ENCODE assay signal across 20 cellular contexts in the genomic region with DNA sequence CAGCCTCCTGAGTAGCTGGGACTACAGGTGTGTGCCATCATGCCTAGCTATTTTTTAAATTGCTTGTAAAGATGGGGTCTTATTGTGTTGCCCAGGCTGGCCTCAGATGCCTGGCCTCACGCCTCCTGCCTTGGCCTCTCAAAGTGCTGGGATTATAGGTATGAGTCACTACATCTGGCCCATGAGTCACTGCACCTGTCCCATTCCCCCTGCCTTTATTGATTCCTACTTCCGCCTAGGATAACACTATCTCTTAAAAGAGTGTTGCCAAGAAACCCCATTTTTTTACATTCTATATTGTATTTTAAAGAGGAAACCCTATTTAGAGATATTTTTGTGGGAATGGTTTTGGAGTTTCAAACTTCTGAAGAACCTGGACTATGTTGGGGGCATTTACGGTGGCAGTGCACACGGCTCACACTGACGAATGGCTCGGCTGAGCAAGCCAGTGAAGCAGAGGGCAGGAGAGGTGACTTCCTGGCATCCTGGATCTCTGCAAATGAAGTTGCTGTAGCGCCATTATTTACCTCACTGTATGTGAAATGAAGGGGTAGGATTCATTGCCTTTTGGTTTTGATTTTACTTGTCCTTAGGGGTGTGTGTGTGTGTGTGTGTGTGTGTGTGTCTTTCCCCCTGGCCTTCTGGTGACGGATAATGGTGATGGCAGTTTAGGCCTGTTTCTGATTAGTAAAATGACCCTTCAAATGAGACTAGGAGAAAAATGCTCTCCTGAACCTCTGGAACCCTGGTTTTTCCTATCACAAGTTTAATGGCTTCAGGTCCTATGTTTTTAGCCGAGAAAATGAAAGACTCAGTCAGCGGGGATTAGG. TPM values are rescaled to one million over a fixed set of nuclear protein-coding genes. Genes with fewer than 3 reads are reported as not detected.
A peak's percentile ranks its signal among the peaks of the same experiment; 100 is the strongest.
DNase-seq lines count a peak whose midpoint lies in the region; ATAC-seq and TF ChIP-seq lines count a peak whose summit lies in the region.
"Had no signal": no experiment of that assay in that cellular context is flagged by ENCODE, and none has a peak within 500 bp of the region (broad histone marks: within the 10 kb centered on the region; RNA-seq: fewer than 3 reads in every experiment).

No MANE protein-coding gene starts in this region.

- TF ChIP-seq CTCF in Calu3 (IDR thresholded peaks at IDR 0.05; ENCODE audit: unreplicated experiment) (no peak), SK-N-SH (IDR thresholded peaks at IDR 0.05) (no peak), mucosa of descending colon (IDR thresholded peaks at IDR 0.05) (no peak), Caco-2 (IDR thresholded peaks at IDR 0.05; ENCODE audit: insufficient read depth in 1 of 2, low read depth in 1 of 2, low read length in 1 of 2, severe bottlenecking in 1 of 2, unreplicated experiment in 1 of 2) (no peak)

- H3K9me2 ChIP-seq in SK-N-SH = no peaks in the 10 kb centered on the region

- peak; percentile 25 for TF ChIP-seq RAD21 in SK-N-SH (IDR thresholded peaks at IDR 0.05; ENCODE audit: low read length)

- H3K9me3 ChIP-seq in SK-N-SH (no peaks in the 10 kb centered on the region), mucosa of descending colon (no peaks in the 10 kb centered on the region), Caco-2 (no peaks in the 10 kb centered on the region)
- H3K9me3 ChIP-seq: gastrocnemius medialis, sigmoid colon, transverse colon had no signal

- no peaks in the 10 kb centered on the region for H3F3A ChIP-seq in SK-N-SH (replicated peaks; ENCODE audit: insufficient read depth)

- no peak overlapping the region for H2AFZ ChIP-seq in SK-N-SH (ENCODE audit: low read depth)

- H3K36me3 ChIP-seq in SK-N-SH (replicated peaks in 1 of 2; ENCODE audit: control insufficient read depth in 1 of 2, insufficient read depth in 2 of 2, low read length in 1 of 2) = peaks cover 4 to 51% of the 10 kb centered on the region in 2 experiments
- H3K36me3 ChIP-seq in mucosa of descending colon (ENCODE audit: low read depth) = no peaks in the 10 kb centered on the region
- no peaks in the 10 kb centered on the region for H3K36me3 ChIP-seq in Caco-2 (ENCODE audit: control insufficient read depth, insufficient read depth, low read length)
- H3K36me3 ChIP-seq: gastrocnemius medialis, sigmoid colon, transverse colon had no signal

- peaks cover 0 to 50% of the 10 kb centered on the region in 2 experiments; a peak in 2 of 4 replicates for H3K4me1 ChIP-seq in SK-N-SH (ENCODE audit: control insufficient read depth in 1 of 2, insufficient read depth in 2 of 2, low read depth in 1 of 2, low read length in 1 of 2)
- H3K4me1 ChIP-seq in mucosa of descending colon (ENCODE audit: low read depth) = no peaks in the 10 kb centered on the region
- no peaks in the 10 kb centered on the region for H3K4me1 ChIP-seq in Caco-2
- H3K4me1 ChIP-seq: gastrocnemius medialis had no signal

- no peak overlapping the region for H3K4me2 ChIP-seq in SK-N-SH

- H3K27me3 Mint-ChIP-seq in Calu3 (ENCODE audit: unreplicated experiment) (no peaks in the 10 kb centered on the region), Caco-2 (ENCODE audit: insufficient read depth, unreplicated experiment) (no peaks in the 10 kb centered on the region)
- H3K27me3 Mint-ChIP-seq: activated CD4-positive, alpha-beta memory T cell treated with anti-CD3 and anti-CD28 coated beads for 36 hours had no signal

- no peaks in the 10 kb centered on the region for H3K27me3 ChIP-seq in SK-N-SH (ENCODE audit: insufficient read depth)
- H3K27me3 ChIP-seq in Caco-2 (replicated peaks; ENCODE audit: control insufficient read depth, insufficient read depth, low read length) = no peaks in the 10 kb centered on the region
- H3K27me3 ChIP-seq: sigmoid colon had no signal

- peaks cover 6% of the 10 kb centered on the region; the same call in 1 of the 2 replicates for H3K79me2 ChIP-seq in SK-N-SH (ENCODE audit: insufficient read depth)

- peak in 1 of 2 experiments; percentile 79; a peak in 1 of 4 replicates for TF ChIP-seq EP300 in SK-N-SH (IDR thresholded peaks at IDR 0.05; ENCODE audit: borderline replicate concordance in 1 of 2, low read depth in 1 of 2, low read length in 1 of 2)

- H3K36me3 Mint-ChIP-seq in Calu3 (ENCODE audit: insufficient read depth, unreplicated experiment) (peaks cover 9% of the 10 kb centered on the region), Caco-2 (ENCODE audit: insufficient read depth, unreplicated experiment) (peaks cover 1% of the 10 kb centered on the region)
- H3K36me3 Mint-ChIP-seq: activated CD4-positive, alpha-beta memory T cell treated with anti-CD3 and anti-CD28 coated beads for 36 hours had no signal

- peaks cover 25% of the 10 kb centered on the region for H3K4me1 Mint-ChIP-seq in Calu3 (ENCODE audit: low read depth, unreplicated experiment)
- H3K4me1 Mint-ChIP-seq in Caco-2 (ENCODE audit: low read depth, unreplicated experiment) = peaks cover 10% of the 10 kb centered on the region

- CTCF ChIA-PET in Calu3 (lab: Charles Lee) (interaction anchor here (0.6 to 1.3 kb wide), 3 partner anchors 15 to 75 kb away, joined by 3 to 4 read pairs (median 3); no protein-coding TSS in a partner anchor), SK-N-SH (lab: Yijun Ruan, JAX) (interaction anchor here (0.6 to 1.2 kb wide), 3 partner anchors 11 to 21 kb away, joined by 3 to 6 read pairs (median 5); no protein-coding TSS in a partner anchor), Caco-2 (lab: Charles Lee) (interaction anchor here (0.6 kb wide), 1 partner anchor 20 kb away, joined by 5 read pairs; no protein-coding TSS in a partner anchor)

- no peak overlapping the region for H3K4me3 ChIP-seq in SK-N-SH (ENCODE audit: low read depth in 2 of 2, low read length in 1 of 2)
- no peak overlapping the region for H3K4me3 ChIP-seq in mucosa of descending colon
- no peak overlapping the region for H3K4me3 ChIP-seq in Caco-2 (ENCODE audit: low read depth, low read length)
- H3K4me3 ChIP-seq: gastrocnemius medialis, lung, sigmoid colon, transverse colon had no signal

- POLR2A ChIA-PET in SK-N-SH (lab: Yijun Ruan, JAX) (interaction anchor here (0.6 kb wide), 1 partner anchor 130 kb away, joined by 4 read pairs; no protein-coding TSS in a partner anchor), Caco-2 (lab: Charles Lee) (no interaction called here)

- WGBS in SK-N-SH (ENCODE audit: low lambda C conversion rate) = 66% methylated on average over 10 of the region's 10 CpGs

- H3K27ac Mint-ChIP-seq in Calu3 (ENCODE audit: unreplicated experiment) (peak overlapping the region; percentile 72), Caco-2 (ENCODE audit: unreplicated experiment) (no peak overlapping the region)
- H3K27ac Mint-ChIP-seq: activated CD4-positive, alpha-beta memory T cell treated with anti-CD3 and anti-CD28 coated beads for 36 hours; activated T-helper 1 cell treated with anti-CD3 and anti-CD28 coated beads, Interleukin-12 subunit alpha, Interleukin-12 subunit beta, Interleukin-2, Interleukin-4 antibody, amounts not matched to agents 30 ng/mL and 10 ng/mL and 1 ng/mL, durations not matched to agents 14 hours and 24 hours and 36 hours had no signal

- H3K27ac ChIP-seq in SK-N-SH (ENCODE audit: low read depth in 2 of 2, low read length in 1 of 2) = peak overlapping the region in 1 of 2 experiments; percentile 78; a peak in 2 of 4 replicates
- H3K27ac ChIP-seq: gastrocnemius medialis, sigmoid colon, transverse colon had no signal

- no peak overlapping the region for H3K9ac ChIP-seq in SK-N-SH

- peak overlapping the region; percentile 23 for H3K4me3 Mint-ChIP-seq in Calu3 (ENCODE audit: low read depth, unreplicated experiment)
- no peak overlapping the region for H3K4me3 Mint-ChIP-seq in Caco-2 (ENCODE audit: unreplicated experiment)
- H3K4me3 Mint-ChIP-seq: activated CD4-positive, alpha-beta memory T cell treated with anti-CD3 and anti-CD28 coated beads for 36 hours; activated T-helper 1 cell treated with anti-CD3 and anti-CD28 coated beads, Interleukin-12 subunit alpha, Interleukin-12 subunit beta, Interleukin-2, Interleukin-4 antibody, amounts not matched to agents 30 ng/mL and 10 ng/mL and 1 ng/mL, durations not matched to agents 14 hours and 24 hours and 36 hours had no signal

- DNase-seq in Calu3 (peak; percentile 68), LoVo (ENCODE audit: low spot score) (peak; percentile 87), SK-N-SH (peak; percentile 71), mucosa of descending colon (no peak), Caco-2 (no peak), dermis blood vessel endothelial cell (no peak)
- DNase-seq in effector CD8-positive, alpha-beta T cell (lab: John Stamatoyannopoulos, UW) = no peak
- DNase-seq: activated CD4-positive, alpha-beta memory T cell treated with anti-CD3 and anti-CD28 coated beads for 36 hours; AML-193; DND-41; gastrocnemius medialis; H7; KG1; NCI-H187; sigmoid colon; stimulated activated CD4-positive, alpha-beta T cell treated with anti-CD3 and anti-CD28 coated beads, Interleukin-2, amount 100 ng/mL, for 48 hours; transverse colon had no signal

- H3K9me3 Mint-ChIP-seq in Calu3 (ENCODE audit: low read depth, unreplicated experiment) = peaks cover 3% of the 10 kb centered on the region
- H3K9me3 Mint-ChIP-seq in Caco-2 (ENCODE audit: unreplicated experiment) = peaks cover 2% of the 10 kb centered on the region
- H3K9me3 Mint-ChIP-seq: activated CD4-positive, alpha-beta memory T cell treated with anti-CD3 and anti-CD28 coated beads for 36 hours; activated T-helper 1 cell treated with anti-CD3 and anti-CD28 coated beads, Interleukin-12 subunit alpha, Interleukin-12 subunit beta, Interleukin-2, Interleukin-4 antibody, amounts not matched to agents 30 ng/mL and 10 ng/mL and 1 ng/mL, durations not matched to agents 14 hours and 24 hours and 36 hours had no signal

- peak; percentile 92 for ATAC-seq in mucosa of descending colon
- ATAC-seq in GM19023 (IDR thresholded peaks at IDR 0.05; ENCODE audit: unreplicated experiment) = no peak
- ATAC-seq: gastrocnemius medialis had no signal

- intact Hi-C loops in Calu3 (cut with micrococcal nuclease; ENCODE audit: unreplicated experiment) = no loop called here
- intact Hi-C loops in mucosa of descending colon (cut with DNase I, micrococcal nuclease) = no loop called here
- intact Hi-C loops in Caco-2 (cut with micrococcal nuclease; ENCODE audit: unreplicated experiment) = no loop called here

- BruUV-seq in Calu3 (replicated peaks; lab: Mats Ljungman, UMichigan) = no TSS peak
- no TSS peak for BruUV-seq in Caco-2 (replicated peaks; lab: Mats Ljungman, UMichigan)

- peaks cover 23% of the 10 kb centered on the region; the same call in 1 of the 2 replicates for H4K20me1 ChIP-seq in SK-N-SH (ENCODE audit: insufficient read depth)

TF ChIP-seq in SK-N-SH, 30 proteins besides CTCF, POLR2A, EP300 and RAD21 (continues in another document):
- TF ChIP-seq CHD2 (IDR thresholded peaks at IDR 0.05; ENCODE audit: low read length, partially characterized antibody) = peak; percentile 18

RNA-seq across cellular contexts. Expression of a gene that starts 22.5 kb away (rescaled TPM):
- total RNA-seq in Calu3 (2022) = 0.86 and 1.1 TPM in 2 replicates
- 2.6 TPM in 2 replicates for polyA plus RNA-seq in SK-N-SH (2012; rRNA removed)
- polyA plus RNA-seq in SK-N-SH (2012; cell fraction: cytosol; rRNA removed) = 3.2 and 3.6 TPM in 2 replicates
- 6.7 TPM in 2 replicates for polyA plus RNA-seq in SK-N-SH (2012; cell fraction: nucleus; rRNA removed)
- total RNA-seq in mucosa of descending colon = 1 to 10 TPM in 1 of 3 donors, under 1 TPM in 2; 0.14 to 3.2 (median 0.39) TPM
- 4.9 and 6.2 TPM in 2 replicates for total RNA-seq in Caco-2 (2022)
- 1.0 and 1.5 TPM in 2 replicates for total RNA-seq in dermis blood vessel endothelial cell
- total RNA-seq: activated CD4-positive, alpha-beta memory T cell treated with anti-CD3 and anti-CD28 coated beads for 36 hours had no signal

Comparison
In these comparisons a context has a peak if more than half of its experiments do, and no peak if none do; other contexts are left out.
1. DNase-seq: peak in Calu3 (single experiment), LoVo (single experiment) and SK-N-SH (single experiment); none in mucosa of descending colon (0 of 3), Caco-2 (0 of 2), effector CD8-positive, alpha-beta T cell (single experiment) and dermis blood vessel endothelial cell (single experiment).